12 cellular contexts compared by ENCODE assay signal in the genomic region with DNA sequence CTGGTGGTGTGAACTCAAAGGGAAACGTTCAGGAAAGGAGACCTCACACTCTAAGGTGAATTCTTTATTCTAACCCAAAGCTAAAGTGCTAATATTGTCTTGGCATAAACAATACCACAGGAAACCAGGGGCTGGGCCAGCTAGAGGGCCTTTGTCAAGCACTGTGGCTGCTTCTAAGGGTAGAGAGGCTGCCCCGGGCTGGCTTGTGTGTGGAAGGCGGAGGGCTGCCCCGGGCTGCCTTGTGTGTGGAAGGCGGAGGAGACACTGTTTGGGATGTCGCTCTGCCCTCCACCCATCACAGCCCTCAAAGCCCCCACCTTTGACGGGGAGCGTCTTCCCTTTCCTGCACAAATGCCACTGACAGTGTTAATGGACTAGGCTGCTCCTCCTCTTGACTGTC.
DNase-seq lines count a peak whose midpoint lies in the region; ATAC-seq and TF ChIP-seq lines count a peak whose summit lies in the region.
"Had no signal": no experiment of that assay in that cellular context is flagged by ENCODE, and none has a peak within 500 bp of the region (broad histone marks: within the 10 kb centered on the region; RNA-seq: fewer than 3 reads in every experiment).

No MANE protein-coding gene starts in this region.

- H3K23ac ChIP-seq in neuronal stem cell (ENCODE audit: low read depth, low read length, poor library complexity), result no peak overlapping the region

- no peak overlapping the region for H3K4me3 Mint-ChIP-seq in CD4-positive, alpha-beta T cell
- H3K4me3 Mint-ChIP-seq in T-helper 1 cell treated with Interleukin-12 subunit alpha and Interleukin-12 subunit beta and Interleukin-4 antibody, amounts not matched to agents 30 μg/mL and 1 μg/mL, for 36 hours, result no peak overlapping the region
- no peak overlapping the region for H3K4me3 Mint-ChIP-seq in dendritic cell treated with granulocyte-macrophage colony-stimulating factor and Interleukin-4, amounts not matched to agents 40 ng/mL and 50 ng/mL, for 4 days

- no peak overlapping the region for H2BK5ac ChIP-seq in neuronal stem cell (ENCODE audit: low read length)

- intact Hi-C loops in CD4-positive, alpha-beta T cell (cut with DNase I, micrococcal nuclease), result no loop called here
- intact Hi-C loops in dendritic cell treated with granulocyte-macrophage colony-stimulating factor and Interleukin-4, amounts not matched to agents 40 ng/mL and 50 ng/mL, for 4 days (cut with micrococcal nuclease), result no loop called here
- intact Hi-C loops in colonic mucosa (cut with DNase I), result no loop called here

- H3K4me3 ChIP-seq in neuronal stem cell (ENCODE audit: low read length in 2 of 2), result no peak overlapping the region
- H3K4me3 ChIP-seq in colonic mucosa, result no peak overlapping the region

- peak overlapping the region; percentile 16 for H3K27ac ChIP-seq in CD4-positive, alpha-beta T cell (ENCODE audit: low read depth, low read length)
- H3K27ac ChIP-seq in neuronal stem cell (replicated peaks; ENCODE audit: low read length) (no peak overlapping the region), colonic mucosa (no peak overlapping the region)
- H3K27ac ChIP-seq: C4-2B had no signal

- H3K4me1 Mint-ChIP-seq in CD4-positive, alpha-beta T cell (ENCODE audit: low read depth), result peaks cover 34% of the 10 kb centered on the region
- peaks cover 28% of the 10 kb centered on the region for H3K4me1 Mint-ChIP-seq in T-helper 1 cell treated with Interleukin-12 subunit alpha and Interleukin-12 subunit beta and Interleukin-4 antibody, amounts not matched to agents 30 μg/mL and 1 μg/mL, for 36 hours (ENCODE audit: low read depth)
- H3K4me1 Mint-ChIP-seq in dendritic cell treated with granulocyte-macrophage colony-stimulating factor and Interleukin-4, amounts not matched to agents 40 ng/mL and 50 ng/mL, for 4 days (ENCODE audit: low read depth), result peaks cover 69% of the 10 kb centered on the region

- peak in 8 of 10 experiments; percentile 14 to 44 (median 31) for DNase-seq in CD4-positive, alpha-beta T cell
- DNase-seq in neuronal stem cell (ENCODE audit: low spot score), result no peak
- no peak for DNase-seq in colonic mucosa
- DNase-seq in HCEC 1CT, result no peak
- DNase-seq: activated CD4-positive, alpha-beta T cell treated with anti-CD3 and anti-CD28 coated beads for 1 hour; cerebellar nuclear complex; NCI-H1092 treated with DMSO at 0.1 percent for 48 hours had no signal

- CTCF ChIA-PET in CD4-positive, alpha-beta T cell (lab: Charles Lee), result interaction anchor here (0.9 kb wide), 1 partner anchor 289 kb away, joined by 3 read pairs; no protein-coding TSS in a partner anchor

- no peak overlapping the region for H2AK5ac ChIP-seq in neuronal stem cell (ENCODE audit: low read depth, low read length)

- ATAC-seq in CD4-positive, alpha-beta T cell (ENCODE audit: poor library complexity), result peak; percentile 74
- ATAC-seq in HG02870 (IDR thresholded peaks at IDR 0.05; ENCODE audit: unreplicated experiment) (no peak), HG02970 (IDR thresholded peaks at IDR 0.05; ENCODE audit: low FRiP score, unreplicated experiment) (no peak)

- POLR2A ChIA-PET in CD4-positive, alpha-beta T cell (lab: Charles Lee), result interaction anchor here (0.9 to 1.8 kb wide), 2 partner anchors 15 to 67 kb away, joined by 3 to 9 read pairs; no protein-coding TSS in a partner anchor

- H4K8ac ChIP-seq in neuronal stem cell (ENCODE audit: low read depth, low read length), result no peak overlapping the region

- H3K36me3 Mint-ChIP-seq in CD4-positive, alpha-beta T cell (ENCODE audit: low read depth), result no peaks in the 10 kb centered on the region
- H3K36me3 Mint-ChIP-seq in T-helper 1 cell treated with Interleukin-12 subunit alpha and Interleukin-12 subunit beta and Interleukin-4 antibody, amounts not matched to agents 30 μg/mL and 1 μg/mL, for 36 hours (ENCODE audit: low read depth), result no peaks in the 10 kb centered on the region
- no peaks in the 10 kb centered on the region for H3K36me3 Mint-ChIP-seq in dendritic cell treated with granulocyte-macrophage colony-stimulating factor and Interleukin-4, amounts not matched to agents 40 ng/mL and 50 ng/mL, for 4 days (ENCODE audit: low read depth)

- H3K36me3 ChIP-seq in neuronal stem cell (replicated peaks in 1 of 2; ENCODE audit: control insufficient read depth in 2 of 2, insufficient read depth in 2 of 2, low read length in 2 of 2), result no peaks in the 10 kb centered on the region
- H3K36me3 ChIP-seq in colonic mucosa, result no peaks in the 10 kb centered on the region

- no peaks in the 10 kb centered on the region for H3K9me3 ChIP-seq in CD4-positive, alpha-beta T cell (ENCODE audit: control insufficient read depth, low read length)
- H3K9me3 ChIP-seq in neuronal stem cell (replicated peaks in 1 of 2; ENCODE audit: control insufficient read depth in 2 of 2, insufficient read depth in 1 of 2, low read depth in 1 of 2, low read length in 2 of 2) (no peaks in the 10 kb centered on the region), colonic mucosa (no peaks in the 10 kb centered on the region)

- TF ChIP-seq CTCF in CD4-positive, alpha-beta T cell (IDR thresholded peaks at IDR 0.05), result no peak
- TF ChIP-seq CTCF in colonic mucosa (IDR thresholded peaks at IDR 0.05), result no peak

- H3K9ac ChIP-seq in neuronal stem cell (ENCODE audit: low read depth, low read length, poor library complexity) (no peak overlapping the region), colonic mucosa (ENCODE audit: low read depth in 2 of 2, low read length in 2 of 2) (no peak overlapping the region)

- no peaks in the 10 kb centered on the region for H3K9me3 Mint-ChIP-seq in CD4-positive, alpha-beta T cell
- no peaks in the 10 kb centered on the region for H3K9me3 Mint-ChIP-seq in T-helper 1 cell treated with Interleukin-12 subunit alpha and Interleukin-12 subunit beta and Interleukin-4 antibody, amounts not matched to agents 30 μg/mL and 1 μg/mL, for 36 hours
- no peaks in the 10 kb centered on the region for H3K9me3 Mint-ChIP-seq in dendritic cell treated with granulocyte-macrophage colony-stimulating factor and Interleukin-4, amounts not matched to agents 40 ng/mL and 50 ng/mL, for 4 days

- H2BK15ac ChIP-seq in neuronal stem cell (ENCODE audit: low read length), result peak overlapping the region; percentile 25

- no peak overlapping the region for H2BK12ac ChIP-seq in neuronal stem cell (ENCODE audit: low read length)

- H3K27me3 ChIP-seq in CD4-positive, alpha-beta T cell (ENCODE audit: control insufficient read depth, insufficient read depth, low read length), result no peaks in the 10 kb centered on the region
- no peaks in the 10 kb centered on the region for H3K27me3 ChIP-seq in neuronal stem cell (ENCODE audit: control insufficient read depth in 3 of 3, insufficient read depth in 3 of 3, low read depth in 1 of 3, low read length in 3 of 3)
- no peaks in the 10 kb centered on the region for H3K27me3 ChIP-seq in colonic mucosa

- no peak overlapping the region for H3K4me2 ChIP-seq in neuronal stem cell (ENCODE audit: insufficient read depth, low read length, poor library complexity, severe bottlenecking)

- WGBS in neuronal stem cell (ENCODE audit: extremely low coverage in 2 of 2, insufficient read length in 2 of 2, insufficient replicate concordance in 1 of 2), 2 donors, result no CpG with 5 or more reads among the region's 8 CpGs

- H4K91ac ChIP-seq in neuronal stem cell (ENCODE audit: low read depth, low read length, poor library complexity), result no peak overlapping the region

- H3K14ac ChIP-seq in neuronal stem cell (ENCODE audit: low read length), result no peak overlapping the region

- no peak overlapping the region for H2BK120ac ChIP-seq in neuronal stem cell (ENCODE audit: low read depth, low read length)

- H3K27ac Mint-ChIP-seq in CD4-positive, alpha-beta T cell, result peak overlapping the region; percentile 52
- peak overlapping the region; percentile 31 for H3K27ac Mint-ChIP-seq in T-helper 1 cell treated with Interleukin-12 subunit alpha and Interleukin-12 subunit beta and Interleukin-4 antibody, amounts not matched to agents 30 μg/mL and 1 μg/mL, for 36 hours
- H3K27ac Mint-ChIP-seq in dendritic cell treated with granulocyte-macrophage colony-stimulating factor and Interleukin-4, amounts not matched to agents 40 ng/mL and 50 ng/mL, for 4 days, result peak overlapping the region; percentile 22

- peak overlapping the region; percentile 44 for H3K18ac ChIP-seq in neuronal stem cell (ENCODE audit: low read length)

- H3K4me1 ChIP-seq in neuronal stem cell (ENCODE audit: control insufficient read depth in 2 of 2, insufficient read depth in 1 of 2, low read depth in 1 of 2, low read length in 2 of 2), result peaks cover 14 to 19% of the 10 kb centered on the region in 2 donors
- H3K4me1 ChIP-seq in colonic mucosa, result no peaks in the 10 kb centered on the region

- no peak overlapping the region for H3K4ac ChIP-seq in neuronal stem cell (ENCODE audit: low read length)

- H2AFZ ChIP-seq in neuronal stem cell (ENCODE audit: low read length), result peak overlapping the region; percentile 84

- H3K27me3 Mint-ChIP-seq in CD4-positive, alpha-beta T cell, result no peaks in the 10 kb centered on the region
- no peaks in the 10 kb centered on the region for H3K27me3 Mint-ChIP-seq in T-helper 1 cell treated with Interleukin-12 subunit alpha and Interleukin-12 subunit beta and Interleukin-4 antibody, amounts not matched to agents 30 μg/mL and 1 μg/mL, for 36 hours (ENCODE audit: low read depth)
- H3K27me3 Mint-ChIP-seq in dendritic cell treated with granulocyte-macrophage colony-stimulating factor and Interleukin-4, amounts not matched to agents 40 ng/mL and 50 ng/mL, for 4 days, result no peaks in the 10 kb centered on the region

- no peaks in the 10 kb centered on the region for H3K79me1 ChIP-seq in neuronal stem cell (ENCODE audit: low read depth, low read length)

Comparison
In these comparisons a context has a peak if more than half of its experiments do, and no peak if none do; other contexts are left out.
1. DNase-seq: peak in CD4-positive, alpha-beta T cell (8 of 10); none in neuronal stem cell (single experiment), colonic mucosa (single experiment) and HCEC 1CT (single experiment).
2. Peak in every context shown above with its lines, with median percentiles within 50 percentile points of each other: H3K27ac Mint-ChIP-seq.